Comparison of ENCODE assay signal across 1 cellular context in the genomic region with DNA sequence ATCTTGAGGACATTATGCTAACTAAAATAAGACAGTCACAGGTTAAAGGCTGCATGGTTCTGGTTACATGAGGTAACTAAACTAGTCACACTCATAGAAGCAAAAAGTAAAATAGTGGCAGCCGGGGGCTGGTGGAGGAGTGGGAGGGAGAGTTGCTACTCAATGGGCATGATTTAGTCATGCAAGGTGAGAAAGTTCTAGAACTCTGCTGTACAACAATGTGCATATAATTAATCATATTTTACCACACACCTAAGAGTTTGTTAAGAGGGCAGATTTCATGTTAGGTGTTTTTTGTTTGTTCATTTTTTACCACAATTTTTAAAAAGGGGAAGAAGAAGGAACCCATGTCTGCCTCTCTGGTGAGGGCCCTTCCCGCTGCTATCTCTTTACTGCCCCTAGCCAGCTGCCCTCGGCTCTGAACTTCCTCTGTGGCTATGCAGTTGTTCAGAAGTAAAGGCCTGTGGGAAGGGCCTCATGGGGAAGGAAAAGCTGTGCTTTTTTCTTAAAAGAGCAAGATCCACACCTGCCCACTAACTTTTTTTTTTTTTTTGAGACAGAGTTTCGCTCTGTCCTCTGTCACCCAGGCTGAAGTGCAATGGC.
TF ChIP-seq lines count a peak whose summit lies in the region.

No MANE protein-coding gene starts in this region.

TF ChIP-seq in GM12878, 131 proteins besides CTCF, POLR2A, EP300 and RAD21 (continues in another document):
- no peak for TF ChIP-seq EED (IDR thresholded peaks at IDR 0.05; ENCODE audit: low read depth)
- TF ChIP-seq RFX5 (IDR thresholded peaks at IDR 0.05; ENCODE audit: low read depth, low read length) = no peak
- no peak for TF ChIP-seq ZBTB11 (CRISPR knock-in tag; IDR thresholded peaks at IDR 0.05)
- TF ChIP-seq CBFB (IDR thresholded peaks at IDR 0.05; ENCODE audit: low read depth) = no peak
- no peak for TF ChIP-seq WRNIP1 (IDR thresholded peaks at IDR 0.05; ENCODE audit: borderline replicate concordance, low read depth, low read length)
- no peak for TF ChIP-seq CBX5 (IDR thresholded peaks at IDR 0.05; ENCODE audit: low read depth)
- TF ChIP-seq NFYA (IDR thresholded peaks at IDR 0.05; ENCODE audit: borderline replicate concordance, low read depth, low read length) = no peak
- TF ChIP-seq IRF4 (IDR thresholded peaks at IDR 0.05; ENCODE audit: low read depth, low read length) = no peak
- TF ChIP-seq ZNF622 (IDR thresholded peaks at IDR 0.05) = no peak
- no peak for TF ChIP-seq ZSCAN29 (IDR thresholded peaks at IDR 0.05)
- TF ChIP-seq, protein P1, sequence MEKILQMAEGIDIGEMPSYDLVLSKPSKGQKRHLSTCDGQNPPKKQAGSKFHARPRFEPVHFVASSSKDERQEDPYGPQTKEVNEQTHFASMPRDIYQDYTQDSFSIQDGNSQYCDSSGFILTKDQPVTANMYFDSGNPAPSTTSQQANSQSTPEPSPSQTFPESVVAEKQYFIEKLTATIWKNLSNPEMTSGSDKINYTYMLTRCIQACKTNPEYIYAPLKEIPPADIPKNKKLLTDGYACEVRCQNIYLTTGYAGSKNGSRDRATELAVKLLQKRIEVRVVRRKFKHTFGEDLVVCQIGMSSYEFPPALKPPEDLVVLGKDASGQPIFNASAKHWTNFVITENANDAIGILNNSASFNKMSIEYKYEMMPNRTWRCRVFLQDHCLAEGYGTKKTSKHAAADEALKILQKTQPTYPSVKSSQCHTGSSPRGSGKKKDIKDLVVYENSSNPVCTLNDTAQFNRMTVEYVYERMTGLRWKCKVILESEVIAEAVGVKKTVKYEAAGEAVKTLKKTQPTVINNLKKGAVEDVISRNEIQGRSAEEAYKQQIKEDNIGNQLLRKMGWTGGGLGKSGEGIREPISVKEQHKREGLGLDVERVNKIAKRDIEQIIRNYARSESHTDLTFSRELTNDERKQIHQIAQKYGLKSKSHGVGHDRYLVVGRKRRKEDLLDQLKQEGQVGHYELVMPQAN (conservative IDR thresholded peaks at IDR 0.05) = no peak
- TF ChIP-seq ZNF384 (IDR thresholded peaks at IDR 0.05; ENCODE audit: borderline replicate concordance, low read depth, low read length) = no peak
- no peak for TF ChIP-seq SMAD5 (IDR thresholded peaks at IDR 0.05; ENCODE audit: low read depth)
- TF ChIP-seq ESRRA (IDR thresholded peaks at IDR 0.05; ENCODE audit: low read length) = no peak
- TF ChIP-seq MYB (IDR thresholded peaks at IDR 0.05; ENCODE audit: borderline replicate concordance, low read depth, low read length) = no peak
- TF ChIP-seq SUZ12 (IDR thresholded peaks at IDR 0.05; ENCODE audit: unreplicated experiment) = no peak
- no peak for TF ChIP-seq HDAC6 (IDR thresholded peaks at IDR 0.05; ENCODE audit: unreplicated experiment)
- TF ChIP-seq ZBED1 (IDR thresholded peaks at IDR 0.05; ENCODE audit: borderline replicate concordance) = no peak
- TF ChIP-seq JUNB (IDR thresholded peaks at IDR 0.05) = no peak
- TF ChIP-seq CHD1 (IDR thresholded peaks at IDR 0.05; ENCODE audit: low read depth, low read length) = no peak
- no peak for TF ChIP-seq CUX1 (IDR thresholded peaks at IDR 0.05; ENCODE audit: insufficient replicate concordance, low read depth, low read length)
- TF ChIP-seq RUNX3 (IDR thresholded peaks at IDR 0.05; ENCODE audit: low read length) = peak; percentile 32
- no peak for TF ChIP-seq BMI1 (IDR thresholded peaks at IDR 0.05; ENCODE audit: borderline replicate concordance)
- peak; percentile 24; the same call in 1 of the 2 replicates for TF ChIP-seq NFIC (IDR thresholded peaks at IDR 0.05; ENCODE audit: low read depth, low read length)
- TF ChIP-seq IKZF1 (conservative IDR thresholded peaks at IDR 0.05) = no peak
- TF ChIP-seq BCLAF1 (IDR thresholded peaks at IDR 0.05) = no peak
- no peak for TF ChIP-seq CHD4 (IDR thresholded peaks at IDR 0.05)
- peak; percentile 76; the same call in 1 of the 2 replicates for TF ChIP-seq HSF1 (IDR thresholded peaks at IDR 0.05; ENCODE audit: low read depth, low read length)
- TF ChIP-seq BHLHE40 (IDR thresholded peaks at IDR 0.05; ENCODE audit: borderline replicate concordance in 1 of 2, low read depth in 2 of 2, low read length in 1 of 2) = peak in 1 of 2 experiments; percentile 39; a peak in 1 of 4 replicates
- TF ChIP-seq SUPT20H (IDR thresholded peaks at IDR 0.05; ENCODE audit: borderline replicate concordance, control insufficient read depth, low read depth, low read length) = no peak
- TF ChIP-seq MEF2B (IDR thresholded peaks at IDR 0.05; ENCODE audit: partially characterized antibody, poor library complexity, severe bottlenecking) = peak; percentile 22
- 0 out of 3 replicates have a peak, but pooled peaks have one; percentile 11 for TF ChIP-seq POU2F2 (IDR thresholded peaks at IDR 0.05; ENCODE audit: borderline replicate concordance, low read depth, low read length)
- TF ChIP-seq TCF3 (IDR thresholded peaks at IDR 0.05; ENCODE audit: borderline replicate concordance, insufficient read depth, low read depth, low read length) = no peak
- TF ChIP-seq RBBP5 (conservative IDR thresholded peaks at IDR 0.05) = no peak
- TF ChIP-seq, protein P2, sequence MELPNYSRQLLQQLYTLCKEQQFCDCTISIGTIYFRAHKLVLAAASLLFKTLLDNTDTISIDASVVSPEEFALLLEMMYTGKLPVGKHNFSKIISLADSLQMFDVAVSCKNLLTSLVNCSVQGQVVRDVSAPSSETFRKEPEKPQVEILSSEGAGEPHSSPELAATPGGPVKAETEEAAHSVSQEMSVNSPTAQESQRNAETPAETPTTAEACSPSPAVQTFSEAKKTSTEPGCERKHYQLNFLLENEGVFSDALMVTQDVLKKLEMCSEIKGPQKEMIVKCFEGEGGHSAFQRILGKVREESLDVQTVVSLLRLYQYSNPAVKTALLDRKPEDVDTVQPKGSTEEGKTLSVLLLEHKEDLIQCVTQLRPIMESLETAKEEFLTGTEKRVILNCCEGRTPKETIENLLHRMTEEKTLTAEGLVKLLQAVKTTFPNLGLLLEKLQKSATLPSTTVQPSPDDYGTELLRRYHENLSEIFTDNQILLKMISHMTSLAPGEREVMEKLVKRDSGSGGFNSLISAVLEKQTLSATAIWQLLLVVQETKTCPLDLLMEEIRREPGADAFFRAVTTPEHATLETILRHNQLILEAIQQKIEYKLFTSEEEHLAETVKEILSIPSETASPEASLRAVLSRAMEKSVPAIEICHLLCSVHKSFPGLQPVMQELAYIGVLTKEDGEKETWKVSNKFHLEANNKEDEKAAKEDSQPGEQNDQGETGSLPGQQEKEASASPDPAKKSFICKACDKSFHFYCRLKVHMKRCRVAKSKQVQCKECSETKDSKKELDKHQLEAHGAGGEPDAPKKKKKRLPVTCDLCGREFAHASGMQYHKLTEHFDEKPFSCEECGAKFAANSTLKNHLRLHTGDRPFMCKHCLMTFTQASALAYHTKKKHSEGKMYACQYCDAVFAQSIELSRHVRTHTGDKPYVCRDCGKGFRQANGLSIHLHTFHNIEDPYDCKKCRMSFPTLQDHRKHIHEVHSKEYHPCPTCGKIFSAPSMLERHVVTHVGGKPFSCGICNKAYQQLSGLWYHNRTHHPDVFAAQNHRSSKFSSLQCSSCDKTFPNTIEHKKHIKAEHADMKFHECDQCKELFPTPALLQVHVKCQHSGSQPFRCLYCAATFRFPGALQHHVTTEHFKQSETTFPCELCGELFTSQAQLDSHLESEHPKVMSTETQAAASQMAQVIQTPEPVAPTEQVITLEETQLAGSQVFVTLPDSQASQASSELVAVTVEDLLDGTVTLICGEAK (IDR thresholded peaks at IDR 0.05; ENCODE audit: borderline replicate concordance) = no peak
- TF ChIP-seq HCFC1 (IDR thresholded peaks at IDR 0.05; ENCODE audit: low read length) = no peak
- no peak for TF ChIP-seq PML (IDR thresholded peaks at IDR 0.05; ENCODE audit: low read length)
- TF ChIP-seq, protein P3, sequence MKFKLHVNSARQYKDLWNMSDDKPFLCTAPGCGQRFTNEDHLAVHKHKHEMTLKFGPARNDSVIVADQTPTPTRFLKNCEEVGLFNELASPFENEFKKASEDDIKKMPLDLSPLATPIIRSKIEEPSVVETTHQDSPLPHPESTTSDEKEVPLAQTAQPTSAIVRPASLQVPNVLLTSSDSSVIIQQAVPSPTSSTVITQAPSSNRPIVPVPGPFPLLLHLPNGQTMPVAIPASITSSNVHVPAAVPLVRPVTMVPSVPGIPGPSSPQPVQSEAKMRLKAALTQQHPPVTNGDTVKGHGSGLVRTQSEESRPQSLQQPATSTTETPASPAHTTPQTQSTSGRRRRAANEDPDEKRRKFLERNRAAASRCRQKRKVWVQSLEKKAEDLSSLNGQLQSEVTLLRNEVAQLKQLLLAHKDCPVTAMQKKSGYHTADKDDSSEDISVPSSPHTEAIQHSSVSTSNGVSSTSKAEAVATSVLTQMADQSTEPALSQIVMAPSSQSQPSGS (IDR thresholded peaks at IDR 0.05; ENCODE audit: low read length) = no peak
